ENCODE assay signal across 1 cellular context in the genomic region with DNA sequence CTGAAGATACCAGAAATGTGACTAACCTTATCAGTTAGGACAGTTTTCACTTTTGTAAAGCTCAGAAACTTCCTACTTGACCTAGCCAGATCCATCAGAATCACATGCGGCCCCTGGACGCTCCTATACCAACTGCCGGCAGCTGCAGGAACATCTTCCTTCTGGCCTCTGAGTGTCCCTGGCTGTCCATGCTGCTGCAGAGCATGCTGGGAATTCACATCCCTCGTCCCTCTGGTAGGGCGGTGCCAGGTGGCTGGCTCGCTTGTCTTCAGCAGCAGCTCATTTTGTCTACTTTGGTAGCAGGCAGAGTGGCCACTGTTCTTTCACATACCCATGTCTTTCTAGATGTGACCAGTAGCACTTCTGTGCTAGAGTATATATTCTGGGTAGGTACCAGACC.
TF ChIP-seq lines count a peak whose summit lies in the region.

No MANE protein-coding gene starts in this region.

TF ChIP-seq in SK-N-SH treated with all-trans-retinoic acid at 6 μM for 48 hours, 23 proteins besides CTCF, POLR2A, EP300 and RAD21 (continued from another document):
- TF ChIP-seq ZNF8 (CRISPR knock-in tag; IDR thresholded peaks at IDR 0.05) = no peak
- TF ChIP-seq, protein P1, sequence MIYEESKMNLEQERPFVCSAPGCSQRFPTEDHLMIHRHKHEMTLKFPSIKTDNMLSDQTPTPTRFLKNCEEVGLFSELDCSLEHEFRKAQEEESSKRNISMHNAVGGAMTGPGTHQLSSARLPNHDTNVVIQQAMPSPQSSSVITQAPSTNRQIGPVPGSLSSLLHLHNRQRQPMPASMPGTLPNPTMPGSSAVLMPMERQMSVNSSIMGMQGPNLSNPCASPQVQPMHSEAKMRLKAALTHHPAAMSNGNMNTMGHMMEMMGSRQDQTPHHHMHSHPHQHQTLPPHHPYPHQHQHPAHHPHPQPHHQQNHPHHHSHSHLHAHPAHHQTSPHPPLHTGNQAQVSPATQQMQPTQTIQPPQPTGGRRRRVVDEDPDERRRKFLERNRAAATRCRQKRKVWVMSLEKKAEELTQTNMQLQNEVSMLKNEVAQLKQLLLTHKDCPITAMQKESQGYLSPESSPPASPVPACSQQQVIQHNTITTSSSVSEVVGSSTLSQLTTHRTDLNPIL (CRISPR knock-in tag; IDR thresholded peaks at IDR 0.05; ENCODE audit: low read depth) = no peak
- no peak for TF ChIP-seq BACH2 (CRISPR knock-in tag; IDR thresholded peaks at IDR 0.05; ENCODE audit: borderline replicate concordance)
- TF ChIP-seq ZNF70 (CRISPR knock-in tag; IDR thresholded peaks at IDR 0.05) = no peak
- TF ChIP-seq, protein P2, sequence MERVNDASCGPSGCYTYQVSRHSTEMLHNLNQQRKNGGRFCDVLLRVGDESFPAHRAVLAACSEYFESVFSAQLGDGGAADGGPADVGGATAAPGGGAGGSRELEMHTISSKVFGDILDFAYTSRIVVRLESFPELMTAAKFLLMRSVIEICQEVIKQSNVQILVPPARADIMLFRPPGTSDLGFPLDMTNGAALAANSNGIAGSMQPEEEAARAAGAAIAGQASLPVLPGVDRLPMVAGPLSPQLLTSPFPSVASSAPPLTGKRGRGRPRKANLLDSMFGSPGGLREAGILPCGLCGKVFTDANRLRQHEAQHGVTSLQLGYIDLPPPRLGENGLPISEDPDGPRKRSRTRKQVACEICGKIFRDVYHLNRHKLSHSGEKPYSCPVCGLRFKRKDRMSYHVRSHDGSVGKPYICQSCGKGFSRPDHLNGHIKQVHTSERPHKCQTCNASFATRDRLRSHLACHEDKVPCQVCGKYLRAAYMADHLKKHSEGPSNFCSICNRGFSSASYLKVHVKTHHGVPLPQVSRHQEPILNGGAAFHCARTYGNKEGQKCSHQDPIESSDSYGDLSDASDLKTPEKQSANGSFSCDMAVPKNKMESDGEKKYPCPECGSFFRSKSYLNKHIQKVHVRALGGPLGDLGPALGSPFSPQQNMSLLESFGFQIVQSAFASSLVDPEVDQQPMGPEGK (CRISPR knock-in tag; IDR thresholded peaks at IDR 0.05; ENCODE audit: borderline replicate concordance) = no peak
- no peak for TF ChIP-seq ZNF565 (CRISPR knock-in tag; conservative IDR thresholded peaks at IDR 0.05; ENCODE audit: low read depth)
- no peak for TF ChIP-seq ZC3H10 (CRISPR knock-in tag; IDR thresholded peaks at IDR 0.05)
- no peak for TF ChIP-seq OSR1 (CRISPR knock-in tag; IDR thresholded peaks at IDR 0.05)
- TF ChIP-seq ESRRG (CRISPR knock-in tag; IDR thresholded peaks at IDR 0.05) = no peak
TF ChIP-seq in SK-N-SH treated with all-trans-retinoic acid at 6 μM for 48 hours: peak in this region for 0.
